8 cellular contexts compared by ENCODE assay signal in the genomic region with DNA sequence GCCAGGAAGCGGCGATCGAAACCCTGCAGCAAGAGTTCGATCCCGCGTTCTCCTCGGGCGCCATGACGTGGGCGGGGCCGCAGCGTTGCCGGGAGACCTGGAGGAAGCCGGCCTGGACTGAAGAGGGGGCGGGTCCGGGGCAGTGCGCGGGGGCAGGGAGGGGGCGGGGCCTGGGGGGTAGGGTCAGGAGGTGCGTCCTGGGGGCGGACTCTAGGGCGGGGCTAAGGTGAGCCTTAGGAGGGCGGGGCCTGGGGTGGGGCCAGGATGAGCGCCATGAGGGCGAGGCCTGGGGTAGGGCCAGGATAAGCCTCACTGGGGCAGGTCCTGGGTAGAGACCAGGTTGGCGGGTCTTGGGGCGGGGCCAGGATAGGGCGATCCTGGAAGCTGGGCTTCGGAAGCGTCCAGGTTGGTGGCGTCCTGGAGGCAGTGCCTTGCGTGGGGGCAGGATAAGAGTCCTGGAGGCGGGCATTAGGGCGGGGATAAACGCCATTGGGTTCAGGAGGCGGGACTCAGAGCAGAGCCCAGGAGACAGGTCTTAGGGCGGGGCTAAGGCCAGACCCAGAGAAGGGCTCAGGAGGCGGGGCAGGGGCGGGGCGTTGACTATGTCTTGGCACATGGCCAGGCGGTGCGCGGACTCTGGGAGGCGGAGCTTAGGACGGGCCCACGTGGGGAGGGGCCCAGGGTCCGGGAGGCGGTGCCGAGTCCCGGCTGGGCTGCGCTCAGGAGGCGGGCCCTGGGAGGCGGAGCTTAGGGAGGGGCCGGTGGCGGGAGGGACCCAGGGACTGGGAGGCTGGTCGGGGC. TPM values are rescaled to one million over a fixed set of nuclear protein-coding genes. Genes with fewer than 3 reads are reported as not detected.
DNase-seq lines count a peak whose midpoint lies in the region; ATAC-seq and TF ChIP-seq lines count a peak whose summit lies in the region.
"Not testable (repeated sequence)": the region's sequence is repeated elsewhere in the genome, so short reads cannot be mapped to it uniquely, and the experiment has no call there.

No MANE protein-coding gene starts in this region.

- not testable (repeated sequence) for H3K18ac ChIP-seq in mesendoderm (ENCODE audit: low read length)

- H3K9ac ChIP-seq in OCI-LY3 (ENCODE audit: low read length) (0 out of 2 replicates have a peak overlapping the region, but pooled peaks have one; percentile 24), endodermal cell (ENCODE audit: extremely low read depth, low read length, poor library complexity, severe bottlenecking) (peak overlapping the region; percentile 76), mesendoderm (ENCODE audit: low read length) (peak overlapping the region; percentile 78)

- peak overlapping the region; percentile 56 for H3K4me3 ChIP-seq in CD8-positive, alpha-beta memory T cell (ENCODE audit: low read length)
- H3K4me3 ChIP-seq in OCI-LY3 (ENCODE audit: low read length) (peak overlapping the region; percentile 73), endodermal cell (ENCODE audit: low read length) (peak overlapping the region; percentile 84), mesendoderm (ENCODE audit: low read length) (peak overlapping the region; percentile 54)

- H2BK5ac ChIP-seq in mesendoderm (ENCODE audit: low read length), result not testable (repeated sequence)

- not testable (repeated sequence) for H2AK5ac ChIP-seq in mesendoderm (ENCODE audit: low read length)

- H2BK15ac ChIP-seq in mesendoderm (replicated peaks; ENCODE audit: low read depth), result not testable (repeated sequence)

- peak; percentile 98 to 100 (median 99) for DNase-seq in CD8-positive, alpha-beta memory T cell
- peak; percentile 76 for DNase-seq in HuH-7.5 (ENCODE audit: low spot score)
- DNase-seq in activated CD8-positive, alpha-beta memory T cell treated with anti-CD3 and anti-CD28 coated beads, Interleukin-2, amount 50 U/mL, for 48 hours, result peak; percentile 100
- DNase-seq in endodermal cell, result peak; percentile 100
- peak; percentile 99 for DNase-seq in mesendoderm
- peak; percentile 98 to 99 (median 99) for DNase-seq in stimulated activated CD4-positive, alpha-beta T cell treated with anti-CD3 and anti-CD28 coated beads, TNF-alpha, amount 100 ng/mL, for 48 hours (ENCODE audit: low read depth in 3 of 3)

- H3K4me3 Mint-ChIP-seq in CD8-positive, alpha-beta memory T cell, result peak overlapping the region; percentile 95 to 99 (median 97)
- H3K4me3 Mint-ChIP-seq in endodermal cell, result peak overlapping the region; percentile 91

- H3K27ac Mint-ChIP-seq in CD8-positive, alpha-beta memory T cell, result peak overlapping the region; percentile 89 to 99 (median 96)
- H3K27ac Mint-ChIP-seq in endodermal cell, result peak overlapping the region; percentile 99

- H3K4ac ChIP-seq in mesendoderm (ENCODE audit: low read depth, low read length), result peak overlapping the region; percentile 59

- not testable (repeated sequence) for H3K79me1 ChIP-seq in mesendoderm (ENCODE audit: low read length)

- WGBS in endodermal cell (ENCODE audit: insufficient coverage in 1 of 2, insufficient read length in 1 of 2), 2 experiments, result 0% methylated on average over 46 of the region's 56 CpGs; no CpG with 5 or more reads in 1 of the 2 experiments
- no CpG with 5 or more reads among the region's 56 CpGs for WGBS in mesendoderm (ENCODE audit: extremely low coverage, insufficient coverage, low lambda C conversion rate)

- H3K27me3 Mint-ChIP-seq in CD8-positive, alpha-beta memory T cell; endodermal cell (ENCODE audit: insufficient read depth): not testable (repeated sequence)

- H4K8ac ChIP-seq in mesendoderm (ENCODE audit: low read depth, low read length), result not testable (repeated sequence)

- not testable (repeated sequence) for H3K27me3 ChIP-seq in CD8-positive, alpha-beta memory T cell (ENCODE audit: insufficient read depth, low read length, poor library complexity, severe bottlenecking); OCI-LY3 (ENCODE audit: low read depth, low read length); endodermal cell (ENCODE audit: control insufficient read depth, insufficient read depth, low read length, poor library complexity, severe bottlenecking); mesendoderm (ENCODE audit: insufficient read depth, low read length, poor library complexity)

- H4K20me1 ChIP-seq in OCI-LY3 (ENCODE audit: insufficient read depth, low read length), result not testable (repeated sequence)

- H3K36me3 ChIP-seq in CD8-positive, alpha-beta memory T cell (ENCODE audit: insufficient read depth, low read length); OCI-LY3 (replicated peaks; ENCODE audit: low read depth, low read length); endodermal cell (ENCODE audit: control insufficient read depth, insufficient read depth, low read length); mesendoderm (ENCODE audit: control insufficient read depth, insufficient read depth, low read length): not testable (repeated sequence)

- not testable (repeated sequence) for H2BK120ac ChIP-seq in mesendoderm (ENCODE audit: low read depth, low read length)

- peak overlapping the region; percentile 20; the same call in 1 of the 2 replicates for H3K4me2 ChIP-seq in OCI-LY3 (ENCODE audit: low read length)
- H3K4me2 ChIP-seq in mesendoderm (ENCODE audit: low read length), result not testable (repeated sequence)

- H4K5ac ChIP-seq in mesendoderm (ENCODE audit: low read length), result not testable (repeated sequence)

- not testable (repeated sequence) for H3K79me2 ChIP-seq in OCI-LY3 (ENCODE audit: low read length); mesendoderm (ENCODE audit: control insufficient read depth, insufficient read depth, low read length)

- not testable (repeated sequence) for H3K23ac ChIP-seq in mesendoderm (ENCODE audit: low read length)

- CTCF ChIA-PET in CD8-positive, alpha-beta memory T cell (lab: Charles Lee), result interaction anchor here (0.8 to 1.3 kb wide), 3 partner anchors 11 to 147 kb away, joined by 3 read pairs; no protein-coding TSS in a partner anchor

- not testable (repeated sequence) for H3K9me3 ChIP-seq in CD8-positive, alpha-beta memory T cell (ENCODE audit: low read length); OCI-LY3 (ENCODE audit: insufficient read depth, low read length); endodermal cell (ENCODE audit: control insufficient read depth, low read length)

- not testable (repeated sequence) for H3K9me3 Mint-ChIP-seq in CD8-positive, alpha-beta memory T cell; endodermal cell

- peaks cover 0 to 12% (median 11%) of the 10 kb centered on the region in 3 donors for H3K4me1 Mint-ChIP-seq in CD8-positive, alpha-beta memory T cell
- peaks cover 27% of the 10 kb centered on the region for H3K4me1 Mint-ChIP-seq in endodermal cell

- H3K56ac ChIP-seq in mesendoderm (ENCODE audit: low read length), result peak overlapping the region; percentile 88

- H2AFZ ChIP-seq in OCI-LY3 (ENCODE audit: low read depth, low read length), result not testable (repeated sequence)

- peak overlapping the region; percentile 57 for H3K27ac ChIP-seq in CD8-positive, alpha-beta memory T cell (ENCODE audit: low read depth, low read length)
- H3K27ac ChIP-seq in OCI-LY3 (ENCODE audit: low read length); mesendoderm (ENCODE audit: low read depth, low read length): not testable (repeated sequence)
- H3K27ac ChIP-seq in endodermal cell (ENCODE audit: low read depth, low read length), result peak overlapping the region; percentile 49

- POLR2A ChIA-PET in CD8-positive, alpha-beta memory T cell (lab: Charles Lee), result interaction anchor here (0.7 kb wide), 1 partner anchor 1627 kb away, joined by 3 read pairs; no protein-coding TSS in a partner anchor

- not testable (repeated sequence) for TF ChIP-seq CTCF in OCI-LY3 (IDR thresholded peaks at IDR 0.05; ENCODE audit: low read depth, low read length); endodermal cell (conservative IDR thresholded peaks at IDR 0.05)

- ATAC-seq in GM21390 (IDR thresholded peaks at IDR 0.05; ENCODE audit: unreplicated experiment), result peak; percentile 86

- not testable (repeated sequence) for H3K36me3 Mint-ChIP-seq in CD8-positive, alpha-beta memory T cell; endodermal cell (ENCODE audit: low read depth)

- H3K4me1 ChIP-seq in CD8-positive, alpha-beta memory T cell (ENCODE audit: insufficient read depth, low read length); OCI-LY3 (ENCODE audit: low read length); endodermal cell (ENCODE audit: control insufficient read depth, insufficient read depth, low read length); mesendoderm (ENCODE audit: control insufficient read depth, low read depth, low read length): not testable (repeated sequence)

RNA-seq across cellular contexts. Expression of a gene that starts 15.7 kb away (rescaled TPM):
- not detected for total RNA-seq in CD8-positive, alpha-beta memory T cell
- polyA plus RNA-seq in CD8-positive, alpha-beta memory T cell, result 0.12 TPM
- total RNA-seq in endodermal cell, result under 1 TPM in 1 of 2 donors, not detected in 1; 0.40 TPM
- polyA plus RNA-seq in endodermal cell (2013, experiment 1 of 2), result not detected
- not detected for polyA plus RNA-seq in endodermal cell (2013, experiment 2 of 2)
- polyA plus RNA-seq in mesendoderm (2013, experiment 1 of 2), result 0.18 TPM
- polyA plus RNA-seq in mesendoderm (2013, experiment 2 of 2), result 0.15 TPM

Comparison
In these comparisons a context has a peak if more than half of its experiments do, and no peak if none do; other contexts are left out.
1. H3K9ac ChIP-seq: peak in every context shown above with its lines; median percentile 78 in mesendoderm; 76 in endodermal cell; 24 in OCI-LY3.